28 cellular contexts compared by ENCODE assay signal in the genomic region with DNA sequence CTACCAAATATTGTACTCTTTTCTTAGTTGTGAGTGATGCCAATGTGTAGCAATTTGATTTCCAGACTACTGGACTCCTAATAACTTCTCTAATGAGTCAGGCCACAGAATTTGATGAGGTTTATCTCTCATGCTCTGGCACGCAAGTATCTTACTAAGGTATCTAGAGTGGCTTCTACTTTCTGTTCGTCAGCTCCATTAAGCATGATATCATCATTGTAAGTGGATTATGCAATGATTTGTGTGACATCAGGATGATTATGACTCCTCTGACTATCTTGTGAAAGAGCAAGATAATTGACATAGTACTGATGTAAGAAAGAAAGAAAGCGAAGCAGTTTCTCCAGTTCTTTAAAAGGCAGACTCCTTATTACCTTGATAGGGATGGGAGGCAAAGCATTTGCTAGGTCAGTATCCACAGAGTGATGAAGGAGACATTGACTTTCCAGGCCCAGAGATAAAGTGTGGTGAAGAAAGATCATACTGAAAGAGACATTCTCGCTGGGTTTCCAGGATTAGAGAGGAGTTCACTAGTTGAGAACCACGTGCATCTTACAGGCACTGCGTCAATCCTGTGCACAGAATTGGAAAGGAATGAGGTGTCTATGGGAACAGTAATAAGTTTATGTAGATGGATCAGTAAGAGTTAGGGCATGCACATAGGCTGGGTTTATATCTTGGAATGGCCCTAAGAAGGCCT.
"Had no signal": no experiment of that assay in that cellular context is flagged by ENCODE, and none has a peak within 500 bp of the region (broad histone marks: within the 10 kb centered on the region; RNA-seq: fewer than 3 reads in every experiment).

No MANE protein-coding gene starts in this region.

- H3K36me3 ChIP-seq: cardiac muscle cell, Peyer's patch, SJSA1 had no signal

- H3K27ac Mint-ChIP-seq: activated B cell treated with CpG ODN at 0.5 μM for 24 hours; activated CD4-positive, alpha-beta T cell treated with anti-CD3 and anti-CD28 coated beads, Interleukin-2, amount 10 ng/mL, durations not matched to agents 24 days and 14 days; activated naive CD4-positive, alpha-beta T cell treated with anti-CD3 and anti-CD28 coated beads, Interleukin-2, amount 50 U/mL, for 72 hours; activated naive CD8-positive, alpha-beta T cell treated with anti-CD3 and anti-CD28 coated beads, Interleukin-2, amount 50 U/mL, for 24 hours; brain; T-helper 2 cell treated with Interferon-gamma antibody and Interleukin-4, amounts not matched to agents 5 μg/mL and 100 μg/mL, for 36 hours had no signal

- H3K36me3 Mint-ChIP-seq: activated naive CD4-positive, alpha-beta T cell treated with anti-CD3 and anti-CD28 coated beads, Interleukin-2, amount 50 U/mL, for 72 hours; brain had no signal

- ATAC-seq: activated naive CD4-positive, alpha-beta T cell treated with anti-CD3 and anti-CD28 coated beads, Interleukin-2, amount 50 U/mL, for 72 hours; activated naive CD8-positive, alpha-beta T cell treated with anti-CD3 and anti-CD28 coated beads, Interleukin-2, amount 50 U/mL, for 24 hours; activated T-cell treated with anti-CD3 and anti-CD28 coated beads, Interleukin-2, amount 50 U/mL, for 4 hours had no signal

- H3K4me1 Mint-ChIP-seq: activated B cell treated with CpG ODN at 0.5 μM for 24 hours; activated CD4-positive, alpha-beta T cell treated with anti-CD3 and anti-CD28 coated beads, Interleukin-2, amount 10 ng/mL, durations not matched to agents 24 days and 14 days; activated naive CD8-positive, alpha-beta T cell treated with anti-CD3 and anti-CD28 coated beads, Interleukin-2, amount 50 U/mL, for 24 hours; brain had no signal

- H3K4me3 Mint-ChIP-seq: activated B cell treated with CpG ODN at 0.5 μM for 24 hours; activated CD4-positive, alpha-beta T cell treated with anti-CD3 and anti-CD28 coated beads, Interleukin-2, amount 10 ng/mL, durations not matched to agents 24 days and 14 days; activated naive CD8-positive, alpha-beta T cell treated with anti-CD3 and anti-CD28 coated beads, Interleukin-2, amount 50 U/mL, for 24 hours; activated T-cell treated with anti-CD3 and anti-CD28 coated beads, Interleukin-2, amount 50 U/mL, for 4 hours; brain; T-helper 2 cell treated with Interferon-gamma antibody and Interleukin-4, amounts not matched to agents 5 μg/mL and 100 μg/mL, for 36 hours had no signal

- H3K9me3 ChIP-seq: Peyer's patch, SJSA1 had no signal

- H3K9me3 Mint-ChIP-seq: activated B cell treated with CpG ODN at 0.5 μM for 24 hours; activated CD4-positive, alpha-beta T cell treated with anti-CD3 and anti-CD28 coated beads, Interleukin-2, amount 10 ng/mL, durations not matched to agents 24 days and 14 days; activated naive CD8-positive, alpha-beta T cell treated with anti-CD3 and anti-CD28 coated beads, Interleukin-2, amount 50 U/mL, for 24 hours; activated T-cell treated with anti-CD3 and anti-CD28 coated beads, Interleukin-2, amount 50 U/mL, for 4 hours; T-helper 2 cell treated with Interferon-gamma antibody and Interleukin-4, amounts not matched to agents 5 μg/mL and 100 μg/mL, for 36 hours had no signal

- H3K27me3 ChIP-seq: cardiac muscle cell, Peyer's patch, SJSA1 had no signal

- H3K4me1 ChIP-seq: Peyer's patch, SJSA1 had no signal

- DNase-seq: activated B cell treated with CpG ODN at 0.5 μM for 24 hours; activated CD4-positive, alpha-beta T cell treated with anti-CD3 and anti-CD28 coated beads for 1 hour; activated CD4-positive, alpha-beta T cell treated with anti-CD3 and anti-CD28 coated beads, Interleukin-2, amount 10 ng/mL, durations not matched to agents 24 days and 14 days; activated CD4-positive, alpha-beta T cell treated with anti-CD3 and anti-CD28 coated beads, Interleukin-2, amount 50 U/mL, for 48 hours; activated CD8-positive, alpha-beta memory T cell treated with anti-CD3 and anti-CD28 coated beads for 24 hours; activated effector memory CD4-positive, alpha-beta T cell treated with anti-CD3 and anti-CD28 coated beads, Interleukin-2, amount 50 U/mL, for 16 hours; activated naive CD4-positive, alpha-beta T cell treated with Interleukin-2 at 50 U/mL for 16 hours; activated naive CD8-positive, alpha-beta T cell treated with anti-CD3 and anti-CD28 coated beads, Interleukin-2, amount 50 U/mL, for 24 hours; activated T-cell treated with anti-CD3 and anti-CD28 coated beads, Interleukin-2, amount 50 U/mL, for 4 hours; amygdala; Kasumi-1; KBM-7; MV-4-11; NCI-H1092 treated with DMSO at 0.1 percent for 48 hours; NCI-H1436; NCI-H1694 treated with DMSO at 0.1 percent for 48 hours; NCI-H2029 treated with DMSO at 0.1 percent for 48 hours; NCI-H510A treated with DMSO at 0.1 percent for 48 hours; NCI-H69; NK-92 treated with Interleukin-12 subunit alpha and Interleukin-12 subunit beta, amount 100 ng/mL, for 24 hours; Peyer's patch; SHP77; T-helper 1 cell had no signal

- H3K27me3 Mint-ChIP-seq: activated B cell treated with CpG ODN at 0.5 μM for 24 hours; activated CD4-positive, alpha-beta T cell treated with anti-CD3 and anti-CD28 coated beads, Interleukin-2, amount 10 ng/mL, durations not matched to agents 24 days and 14 days; activated naive CD8-positive, alpha-beta T cell treated with anti-CD3 and anti-CD28 coated beads, Interleukin-2, amount 50 U/mL, for 24 hours had no signal

- H3K27ac ChIP-seq: cardiac muscle cell, Peyer's patch, SJSA1 had no signal

- H3K4me3 ChIP-seq: cardiac muscle cell, Peyer's patch, SJSA1 had no signal
